21 cellular contexts compared by ENCODE assay signal in the genomic region with DNA sequence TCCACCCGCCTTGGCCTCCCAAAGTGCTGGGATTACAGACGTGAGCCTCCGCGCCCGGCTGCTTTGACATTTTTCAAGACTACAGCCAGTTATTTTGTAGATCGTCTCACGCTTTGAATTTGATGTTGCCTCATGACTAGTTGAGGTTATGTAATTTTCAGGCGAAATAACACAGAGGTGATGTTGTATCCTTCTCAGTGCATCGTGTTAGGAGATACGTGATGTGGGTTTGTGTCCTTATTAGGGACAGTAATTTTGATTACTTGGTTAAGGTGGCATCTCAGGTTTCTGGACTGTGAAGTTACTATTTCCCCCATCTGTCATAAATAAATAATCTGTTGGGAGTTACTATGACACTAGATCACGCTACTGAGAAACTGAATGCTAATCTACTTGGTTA. TPM values are rescaled to one million over a fixed set of nuclear protein-coding genes. Genes with fewer than 3 reads are reported as not detected.
DNase-seq lines count a peak whose midpoint lies in the region; ATAC-seq, FAIRE-seq and TF ChIP-seq lines count a peak whose summit lies in the region.
"Had no signal": no experiment of that assay in that cellular context is flagged by ENCODE, and none has a peak within 500 bp of the region (broad histone marks: within the 10 kb centered on the region; RNA-seq: fewer than 3 reads in every experiment).

No MANE protein-coding gene starts in this region.

- H3K79me2 ChIP-seq in HepG2 (ENCODE audit: insufficient read depth, low read length), result peaks cover 65% of the 10 kb centered on the region

- H3K9me3 Mint-ChIP-seq in endothelial cell (ENCODE audit: unreplicated experiment), result no peaks in the 10 kb centered on the region
- H3K9me3 Mint-ChIP-seq: CD4-positive, CD25-positive, alpha-beta regulatory T cell; CD8-positive, alpha-beta memory T cell had no signal

- H3K4me3 Mint-ChIP-seq in endothelial cell (ENCODE audit: unreplicated experiment), result peak overlapping the region; percentile 78
- H3K4me3 Mint-ChIP-seq: B cell; CD4-positive, CD25-positive, alpha-beta regulatory T cell; CD8-positive, alpha-beta memory T cell; GM23338 had no signal

- CTCF ChIA-PET in HepG2 (lab: Yijun Ruan, JAX; ENCODE audit: low intra/inter-chr PET ratio, low total read pairs), result no interaction called here

- no peak overlapping the region for H2AFZ ChIP-seq in HepG2 (ENCODE audit: low read length)
- H2AFZ ChIP-seq: GM23338 had no signal

- no peak for TF ChIP-seq RAD21 in HepG2 (CRISPR knock-in tag; IDR thresholded peaks at IDR 0.05)

- H4K20me1 ChIP-seq in HepG2 (ENCODE audit: insufficient read depth, low read length), result peaks cover 48% of the 10 kb centered on the region

- no peak overlapping the region for H3K27ac ChIP-seq in HepG2 (ENCODE audit: extremely low read length, insufficient read depth, low read length)
- no peak overlapping the region for H3K27ac ChIP-seq in right lobe of liver
- no peak overlapping the region for H3K27ac ChIP-seq in psoas muscle
- H3K27ac ChIP-seq in caudate nucleus (ENCODE audit: low read depth, low read length), result no peak overlapping the region
- H3K27ac ChIP-seq: BLaER1 treated with 17β-estradiol and CSF1 and Interleukin-3, amounts not matched to agents 10 nM and 100 nM had no signal

- no TSS peak for BruUV-seq in HepG2 (replicated peaks; lab: Mats Ljungman, UMichigan)

- TF ChIP-seq EP300 in HepG2 (IDR thresholded peaks at IDR 0.05; ENCODE audit: low read depth in 2 of 2, low read length in 2 of 2) (no peak), HepG2 (CRISPR knock-in tag; IDR thresholded peaks at IDR 0.05; ENCODE audit: borderline replicate concordance) (no peak)

- no peak for DNase-seq in HepG2 (ENCODE audit: low spot score)
- DNase-seq in right lobe of liver, result no peak
- no peak for DNase-seq in endothelial cell (ENCODE audit: low spot score)
- no peak for DNase-seq in psoas muscle
- no peak for DNase-seq in middle frontal gyrus (ENCODE audit: extremely low spot score, low spot score)
- no peak for DNase-seq in caudate nucleus (lab: John Stamatoyannopoulos, UW)
- DNase-seq: CD4-positive, CD25-positive, alpha-beta regulatory T cell; CD8-positive, alpha-beta memory T cell; COR-L47; DMS 273 treated with DMSO at 0.1 percent for 48 hours; DMS53; DND-41; EL; HCEC 1CT; IMR-90 had no signal

- in situ Hi-C loops in HepG2 (cut with HindIII; ENCODE audit: extremely low pct_ligation_motif_present, low pct_unique_long_range_greater_than_20kb), result no loop called here

- peak overlapping the region; percentile 52 for H3K27ac Mint-ChIP-seq in endothelial cell (ENCODE audit: unreplicated experiment)
- H3K27ac Mint-ChIP-seq: B cell; CD4-positive, CD25-positive, alpha-beta regulatory T cell; CD8-positive, alpha-beta memory T cell; GM23338 had no signal

- H3K4me1 Mint-ChIP-seq in endothelial cell (ENCODE audit: unreplicated experiment), result no peaks in the 10 kb centered on the region
- H3K4me1 Mint-ChIP-seq: CD4-positive, CD25-positive, alpha-beta regulatory T cell; GM23338 had no signal

- no peak overlapping the region for H3K9ac ChIP-seq in HepG2 (ENCODE audit: insufficient read depth, low read depth, low read length)
- H3K9ac ChIP-seq: BLaER1 treated with 17β-estradiol and CSF1 and Interleukin-3, amounts not matched to agents 10 nM and 100 nM had no signal

- H3K9me3 ChIP-seq in HepG2 (ENCODE audit: low read length) (no peaks in the 10 kb centered on the region), right lobe of liver (no peaks in the 10 kb centered on the region), psoas muscle (no peaks in the 10 kb centered on the region)

- peaks cover 23% of the 10 kb centered on the region for H3K4me1 ChIP-seq in HepG2 (ENCODE audit: insufficient read depth, low read length)
- H3K4me1 ChIP-seq in right lobe of liver, result peaks cover 0 to 6% (median 0%) of the 10 kb centered on the region in 4 donors
- H3K4me1 ChIP-seq in psoas muscle, result peaks cover 6% of the 10 kb centered on the region
- H3K4me1 ChIP-seq: BLaER1 treated with 17β-estradiol and CSF1 and Interleukin-3, amounts not matched to agents 10 nM and 100 nM had no signal

- TF ChIP-seq CTCF in HepG2 (CRISPR knock-in tag; IDR thresholded peaks at IDR 0.05), result no peak
- TF ChIP-seq CTCF in right lobe of liver (IDR thresholded peaks at IDR 0.05), result no peak
- no peak for TF ChIP-seq CTCF in endothelial cell (IDR thresholded peaks at IDR 0.05; ENCODE audit: unreplicated experiment)
- no peak for TF ChIP-seq CTCF in psoas muscle (IDR thresholded peaks at IDR 0.05)

- H3K36me3 ChIP-seq in HepG2 (replicated peaks in 1 of 2; ENCODE audit: control insufficient read depth in 1 of 2, insufficient read depth in 2 of 2, low read length in 2 of 2), result peaks cover 0 to 24% of the 10 kb centered on the region in 2 experiments; a peak in 3 of 5 replicates
- H3K36me3 ChIP-seq in right lobe of liver, result peaks cover 0 to 14% (median 3%) of the 10 kb centered on the region in 4 donors
- H3K36me3 ChIP-seq in psoas muscle (ENCODE audit: insufficient read depth in 1 of 2, low read depth in 1 of 2), result peaks cover 0 to 19% of the 10 kb centered on the region in 2 donors

- no peaks in the 10 kb centered on the region for H3K27me3 ChIP-seq in HepG2 (ENCODE audit: control insufficient read depth in 1 of 2, insufficient read depth in 2 of 2, low read length in 2 of 2)
- H3K27me3 ChIP-seq in right lobe of liver, result no peaks in the 10 kb centered on the region
- no peaks in the 10 kb centered on the region for H3K27me3 ChIP-seq in psoas muscle (ENCODE audit: insufficient read depth in 3 of 3, low read length in 2 of 3)
- H3K27me3 ChIP-seq: BLaER1 treated with 17β-estradiol and CSF1 and Interleukin-3, amounts not matched to agents 10 nM and 100 nM had no signal

- H3K4me3 ChIP-seq in HepG2 (replicated peaks in 1 of 3; ENCODE audit: insufficient read depth in 1 of 3, low read depth in 2 of 3, low read length in 3 of 3) (no peak overlapping the region), right lobe of liver (no peak overlapping the region), psoas muscle (no peak overlapping the region)
- H3K4me3 ChIP-seq: BLaER1 treated with 17β-estradiol and CSF1 and Interleukin-3, amounts not matched to agents 10 nM and 100 nM; GM23338 had no signal

- POLR2A ChIA-PET in HepG2 (lab: Yijun Ruan, JAX), result interaction anchor here (1.3 kb wide), 1 partner anchor 11 kb away, joined by 3 read pairs; no protein-coding TSS in a partner anchor

- no peak for FAIRE-seq in HepG2 (lab: Jason Lieb, UNC)
- FAIRE-seq: GM12891, GM18507, H54 had no signal

- ATAC-seq in HepG2, result no peak
- no peak for ATAC-seq in right lobe of liver
- peak in 3 of 4 donors; percentile 40 to 63 (median 51) for ATAC-seq in psoas muscle
- ATAC-seq: GM23338 had no signal

- peaks cover 26% of the 10 kb centered on the region for H3K36me3 Mint-ChIP-seq in endothelial cell (ENCODE audit: low read depth, unreplicated experiment)

- no peak overlapping the region for H3K4me2 ChIP-seq in HepG2 (ENCODE audit: low read depth, low read length)
- H3K4me2 ChIP-seq: BLaER1 treated with 17β-estradiol and CSF1 and Interleukin-3, amounts not matched to agents 10 nM and 100 nM; GM23338 had no signal

- WGBS in HepG2 (ENCODE audit: low lambda C conversion rate), result 96% methylated on average over 11 of the region's 11 CpGs
- 100% methylated on average over 6 of the region's 11 CpGs for WGBS in right lobe of liver (ENCODE audit: insufficient coverage, low coverage, low lambda C conversion rate, missing lambda C conversion rate)
- WGBS in psoas muscle, 3 donors, result 76 to 92% (median 79%) methylated on average over 11 of the region's 11 CpGs

- intact Hi-C loops in HepG2 (cut with micrococcal nuclease; ENCODE audit: unreplicated experiment), result no loop called here
- intact Hi-C loops in right lobe of liver (cut with DNase I), result no loop called here
- intact Hi-C loops in psoas muscle (cut with DNase I), result no loop called here

- no peak for TF ChIP-seq POLR2A in HepG2 (IDR thresholded peaks at IDR 0.05; ENCODE audit: insufficient read depth in 1 of 2, low read depth in 2 of 2, low read length in 2 of 2)
- TF ChIP-seq POLR2A in right lobe of liver (IDR thresholded peaks at IDR 0.05), result no peak

- H3K27me3 Mint-ChIP-seq in endothelial cell (ENCODE audit: unreplicated experiment), result no peaks in the 10 kb centered on the region
- H3K27me3 Mint-ChIP-seq: B cell; CD4-positive, CD25-positive, alpha-beta regulatory T cell; CD8-positive, alpha-beta memory T cell had no signal

TF ChIP-seq in HepG2, 621 proteins besides CTCF, POLR2A, EP300 and RAD21:
- TF ChIP-seq CEBPB (IDR thresholded peaks at IDR 0.05; ENCODE audit: borderline replicate concordance, low read depth, low read length), result 0 out of 2 replicates have a peak, but pooled peaks have one; percentile 1
- no peak for TF ChIP-seq NKX3-1 (CRISPR knock-in tag; IDR thresholded peaks at IDR 0.05)

RNA-seq across cellular contexts. Expression of a gene that starts 25.0 kb away (rescaled TPM):
- 162 and 212 TPM in 2 replicates for total RNA-seq in HepG2 (2016; rRNA removed; fragmentation: Illumina TruSeq; extraction: Trizol)
- total RNA-seq in HepG2 (2016; cell fraction: cytosol; rRNA removed; fragmentation: Illumina TruSeq; extraction: Trizol; ENCODE audit: low read depth), result 34.3 and 40.0 TPM in 2 replicates
- total RNA-seq in HepG2 (2016; cell fraction: insoluble cytoplasmic fraction; rRNA removed; fragmentation: Illumina TruSeq; extraction: Trizol), result 166 and 189 TPM in 2 replicates
- 32.3 and 34.9 TPM in 2 replicates for total RNA-seq in HepG2 (2016; cell fraction: membrane; rRNA removed; fragmentation: Illumina TruSeq; extraction: Trizol)
- 120 and 139 TPM in 2 replicates for total RNA-seq in HepG2 (2016; cell fraction: nucleus; rRNA removed; fragmentation: Illumina TruSeq; extraction: Trizol)
- polyA plus RNA-seq in HepG2 (2011; rRNA removed), result 66.8 and 72.4 TPM in 2 replicates
- 78.6 and 78.9 TPM in 2 replicates for polyA plus RNA-seq in HepG2 (2011; cell fraction: cytosol; rRNA removed)
- polyA plus RNA-seq in HepG2 (2011; cell fraction: nucleus; rRNA removed), result 101 and 107 TPM in 2 replicates
- polyA plus RNA-seq in HepG2 (2012), result 129 and 131 TPM in 2 replicates
- polyA plus RNA-seq in HepG2 (2016; cell fraction: cytosol; fragmentation: Illumina TruSeq; extraction: Trizol; ENCODE audit: low read depth), result 5.9 and 7.5 TPM in 2 replicates
- polyA plus RNA-seq in HepG2 (2016; cell fraction: insoluble cytoplasmic fraction; fragmentation: Illumina TruSeq; extraction: Trizol; ENCODE audit: low read depth), result 153 and 162 TPM in 2 replicates
- polyA plus RNA-seq in HepG2 (2016; cell fraction: membrane; fragmentation: Illumina TruSeq; extraction: Trizol; ENCODE audit: low read depth), result 14.8 and 19.2 TPM in 2 replicates
- polyA plus RNA-seq in HepG2 (2016; cell fraction: nucleus; fragmentation: Illumina TruSeq; extraction: Trizol; ENCODE audit: insufficient read depth, low read depth), result 115 and 117 TPM in 2 replicates
- polyA minus RNA-seq in HepG2 (2011; rRNA and poly(A)+ RNA removed; ENCODE audit: low replicate concordance), result 101 and 109 TPM in 2 replicates
- polyA minus RNA-seq in HepG2 (2011; cell fraction: cytosol; rRNA and poly(A)+ RNA removed), result 115 and 142 TPM in 2 replicates
- 116 and 117 TPM in 2 replicates for polyA minus RNA-seq in HepG2 (2011; cell fraction: nucleus; rRNA and poly(A)+ RNA removed)
- total RNA-seq in right lobe of liver, result 100 to 1,000 TPM; 101 to 192 (median 123) TPM
- 521 TPM for total RNA-seq in endothelial cell (ENCODE audit: unreplicated experiment)
- 100 to 1,000 TPM in 3 of 4 donors, 10 to 100 TPM in 1; 99.3 to 162 (median 129) TPM for total RNA-seq in psoas muscle
- 10 to 100 TPM; 58.8 to 74.8 (median 59.7) TPM for polyA plus RNA-seq in psoas muscle

Comparison
In these comparisons a context has a peak if more than half of its experiments do, and no peak if none do; other contexts are left out.
1. ATAC-seq: peak in psoas muscle (3 of 4); none in HepG2 (single experiment) and right lobe of liver (0 of 4).